11 cellular contexts compared by ENCODE assay signal in the genomic region with DNA sequence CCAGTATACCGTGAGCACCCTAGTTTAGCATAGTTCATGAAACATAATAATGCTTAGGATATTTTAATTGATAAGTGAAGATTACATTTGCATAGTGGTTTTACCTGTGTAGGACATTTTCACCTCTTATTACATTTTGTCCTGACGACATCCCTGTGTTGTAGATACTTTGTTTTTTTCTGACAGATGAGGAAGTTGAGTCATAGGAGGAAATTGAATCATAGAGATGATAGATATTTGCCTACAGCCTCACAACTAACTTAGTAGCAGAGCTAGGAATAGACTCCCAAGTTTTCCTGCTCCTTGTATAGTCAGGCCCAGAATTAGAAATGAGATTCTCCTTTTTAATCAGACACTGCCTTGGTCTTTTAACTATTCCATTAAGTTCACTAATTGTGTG.
DNase-seq lines count a peak whose midpoint lies in the region; ATAC-seq and TF ChIP-seq lines count a peak whose summit lies in the region.
"Had no signal": no experiment of that assay in that cellular context is flagged by ENCODE, and none has a peak within 500 bp of the region (broad histone marks: within the 10 kb centered on the region; RNA-seq: fewer than 3 reads in every experiment).

No MANE protein-coding gene starts in this region.

- TF ChIP-seq CTCF in NB4 (IDR thresholded peaks at IDR 0.05; ENCODE audit: low read depth, low read length) (no peak), mammary epithelial cell (conservative IDR thresholded peaks at IDR 0.05 in 1 of 2, IDR thresholded peaks at IDR 0.05 in 1 of 2; ENCODE audit: extremely low read depth in 1 of 2, insufficient read depth in 1 of 2, low read depth in 1 of 2, low read length in 2 of 2) (no peak), mucosa of descending colon (IDR thresholded peaks at IDR 0.05) (no peak)

- BruUV-seq in mammary epithelial cell (replicated peaks; lab: Mats Ljungman, UMichigan), result TSS peak; percentile 72

- dilution Hi-C loops in mammary epithelial cell (cut with HindIII; ENCODE audit: low sequenced_read_pairs), result no loop called here

- no peaks in the 10 kb centered on the region for H3K27me3 ChIP-seq in mammary epithelial cell (ENCODE audit: insufficient read depth, low read length)

- peak overlapping the region; percentile 28 for H3K27ac ChIP-seq in mammary epithelial cell (ENCODE audit: insufficient read depth, low read depth, low read length)

- no peak overlapping the region for H3K4me3 ChIP-seq in NB4 (ENCODE audit: low read depth, low read length)
- no peak overlapping the region for H3K4me3 ChIP-seq in mammary epithelial cell (replicated peaks in 1 of 3; ENCODE audit: insufficient read depth in 1 of 3, low read depth in 2 of 3, low read length in 3 of 3)
- no peak overlapping the region for H3K4me3 ChIP-seq in mucosa of descending colon

- no peak for TF ChIP-seq POLR2A in NB4 (IDR thresholded peaks at IDR 0.05; ENCODE audit: extremely low read depth, insufficient read length)

- CTCF ChIA-PET in mammary epithelial cell (lab: Charles Lee; ENCODE audit: low non-redundant PET), result no interaction called here

- no peaks in the 10 kb centered on the region for H4K20me1 ChIP-seq in mammary epithelial cell (ENCODE audit: insufficient read depth, low read length)

- H3K9me3 ChIP-seq in mammary epithelial cell (replicated peaks; ENCODE audit: insufficient read depth, low read length) (no peaks in the 10 kb centered on the region), mucosa of descending colon (no peaks in the 10 kb centered on the region)

- peaks cover 34% of the 10 kb centered on the region for H3K4me1 ChIP-seq in mammary epithelial cell (ENCODE audit: insufficient read depth, low read length)
- H3K4me1 ChIP-seq in mucosa of descending colon (ENCODE audit: low read depth), result peaks cover 16% of the 10 kb centered on the region

- ATAC-seq in mucosa of descending colon (peak; percentile 61), GM19452 (IDR thresholded peaks at IDR 0.05; ENCODE audit: unreplicated experiment) (no peak)
- ATAC-seq: left colon, sciatic nerve had no signal

- in situ Hi-C loops in mammary epithelial cell (cut with MboI; ENCODE audit: low sequenced_read_pairs in 2 of 2), result no loop called here

- intact Hi-C loops in mammary epithelial cell (cut with micrococcal nuclease), result no loop called here
- intact Hi-C loops in mucosa of descending colon (cut with DNase I, micrococcal nuclease), result no loop called here

- 46% methylated on average over 2 of the region's 2 CpGs for WGBS in mammary epithelial cell (ENCODE audit: low coverage, missing lambda C conversion rate)

- H2AFZ ChIP-seq in mammary epithelial cell (ENCODE audit: low read depth, low read length), result no peak overlapping the region

- DNase-seq in GF-D8 (lab: John Stamatoyannopoulos, UW) (peak; percentile 52), NB4 (ENCODE audit: low read depth) (peak; percentile 66), mammary epithelial cell (peak; percentile 74), mucosa of descending colon (no peak), HUDEP-2 (lab: John Stamatoyannopoulos, UW; ENCODE audit: unreplicated experiment in 76 of 76) (no peak), 8988T (no peak), H4 (ENCODE audit: low spot score) (no peak)
- DNase-seq: left colon, T-helper 9 cell had no signal

- H3K79me2 ChIP-seq in mammary epithelial cell (ENCODE audit: insufficient read depth, low read length), result no peaks in the 10 kb centered on the region

- H3K9ac ChIP-seq in mammary epithelial cell (ENCODE audit: insufficient read depth, low read length), result no peak overlapping the region

- H3K36me3 ChIP-seq in mammary epithelial cell (ENCODE audit: insufficient read depth, low read length) (no peaks in the 10 kb centered on the region), mucosa of descending colon (ENCODE audit: low read depth) (no peaks in the 10 kb centered on the region)

- peak overlapping the region; percentile 40 for H3K4me2 ChIP-seq in mammary epithelial cell (ENCODE audit: insufficient read depth, low read depth, low read length)

Comparison
In these comparisons a context has a peak if more than half of its experiments do, and no peak if none do; other contexts are left out.
1. DNase-seq: peak in GF-D8 (single experiment), NB4 (single experiment) and mammary epithelial cell (single experiment); none in mucosa of descending colon (0 of 3), HUDEP-2 (0 of 76), 8988T (single experiment) and H4 (single experiment).